In the genomic region with DNA sequence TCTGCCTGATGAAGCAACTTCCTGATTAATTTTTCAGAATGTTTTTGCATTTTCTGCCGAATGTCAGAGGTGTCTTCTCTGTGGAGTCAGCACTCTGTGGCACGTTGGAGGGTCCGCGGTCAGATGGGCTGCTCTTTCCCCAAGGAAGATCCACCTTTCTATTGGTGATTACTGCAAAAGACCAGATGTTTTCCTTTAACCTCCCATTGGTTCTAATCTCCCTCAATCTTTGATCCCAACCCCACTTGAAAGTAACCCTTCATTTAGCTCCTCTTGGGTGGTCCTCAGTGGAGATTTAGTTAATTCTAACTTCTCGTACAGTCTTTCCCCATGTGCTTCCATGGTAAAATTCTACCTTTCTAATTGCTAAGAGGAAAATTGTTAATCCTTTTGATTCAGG, we compare ENCODE assay signal across 22 cellular contexts.
A peak's percentile ranks its signal among the peaks of the same experiment; 100 is the strongest.
DNase-seq lines count a peak whose midpoint lies in the region; ATAC-seq and TF ChIP-seq lines count a peak whose summit lies in the region.
"Had no signal": no experiment of that assay in that cellular context is flagged by ENCODE, and none has a peak within 500 bp of the region (broad histone marks: within the 10 kb centered on the region; RNA-seq: fewer than 3 reads in every experiment).

No MANE protein-coding gene starts in this region.

- no peak overlapping the region for H3K27ac ChIP-seq in endodermal cell (ENCODE audit: low read depth, low read length)
- H3K27ac ChIP-seq in hepatocyte = peak overlapping the region; percentile 35
- H3K27ac ChIP-seq in vagina = peak overlapping the region; percentile 10
- H3K27ac ChIP-seq in WERI-Rb-1 = no peak overlapping the region
- H3K27ac ChIP-seq: A549; BLaER1 treated with 17β-estradiol and CSF1 and Interleukin-3, amounts not matched to agents 10 nM and 100 nM had no signal

- H3K4me3 ChIP-seq in endodermal cell (ENCODE audit: low read length) (no peak overlapping the region), hepatocyte (no peak overlapping the region), vagina (no peak overlapping the region), WERI-Rb-1 (ENCODE audit: low read depth, low read length) (no peak overlapping the region)
- H3K4me3 ChIP-seq: A549; BLaER1 treated with 17β-estradiol and CSF1 and Interleukin-3, amounts not matched to agents 10 nM and 100 nM; HAP-1 had no signal

- H3K27ac Mint-ChIP-seq in endodermal cell = peak overlapping the region; percentile 94
- H3K27ac Mint-ChIP-seq: CD4-positive, alpha-beta T cell; CD8-positive, alpha-beta memory T cell; HFFc6 had no signal

- no peaks in the 10 kb centered on the region for H3K36me3 ChIP-seq in endodermal cell (ENCODE audit: control insufficient read depth, insufficient read depth, low read length)
- no peaks in the 10 kb centered on the region for H3K36me3 ChIP-seq in hepatocyte (replicated peaks; ENCODE audit: insufficient read depth, low read depth)
- no peaks in the 10 kb centered on the region for H3K36me3 ChIP-seq in vagina
- no peaks in the 10 kb centered on the region for H3K36me3 ChIP-seq in WERI-Rb-1
- H3K36me3 ChIP-seq: BE2C; BLaER1 treated with 17β-estradiol and CSF1 and Interleukin-3, amounts not matched to agents 10 nM and 100 nM; HAP-1 had no signal

- TF ChIP-seq POLR2A in vagina (IDR thresholded peaks at IDR 0.05) = no peak

- 83 to 88% methylated on average over 4 to 5 of the region's 5 CpGs for WGBS in endodermal cell (ENCODE audit: insufficient coverage in 1 of 2, insufficient read length in 1 of 2), 2 experiments
- WGBS in hepatocyte (ENCODE audit: low lambda C conversion rate, missing lambda C conversion rate) = 56% methylated on average over 5 of the region's 5 CpGs

- H3K27me3 ChIP-seq in endodermal cell (ENCODE audit: control insufficient read depth, insufficient read depth, low read length, poor library complexity, severe bottlenecking) (no peaks in the 10 kb centered on the region), hepatocyte (no peaks in the 10 kb centered on the region), vagina (no peaks in the 10 kb centered on the region), WERI-Rb-1 (ENCODE audit: insufficient read depth, low read depth, severe bottlenecking) (peaks cover 44% of the 10 kb centered on the region)
- H3K27me3 ChIP-seq: BLaER1 treated with 17β-estradiol and CSF1 and Interleukin-3, amounts not matched to agents 10 nM and 100 nM had no signal

- H3K4me1 Mint-ChIP-seq in endodermal cell = peaks cover 21% of the 10 kb centered on the region
- H3K4me1 Mint-ChIP-seq: CD14-positive monocyte; CD8-positive, alpha-beta memory T cell had no signal

- ATAC-seq in HG03354 (IDR thresholded peaks at IDR 0.05; ENCODE audit: poor library complexity, severe bottlenecking, unreplicated experiment) = no peak
- ATAC-seq: A549 had no signal

- H3K9me3 ChIP-seq in endodermal cell (ENCODE audit: control insufficient read depth, low read length) (no peaks in the 10 kb centered on the region), hepatocyte (ENCODE audit: low read depth) (no peaks in the 10 kb centered on the region), vagina (no peaks in the 10 kb centered on the region), WERI-Rb-1 (ENCODE audit: severe bottlenecking) (no peaks in the 10 kb centered on the region)
- H3K9me3 ChIP-seq: A549; BE2C; BLaER1 treated with 17β-estradiol and CSF1 and Interleukin-3, amounts not matched to agents 10 nM and 100 nM; HAP-1 had no signal

- H3K4me1 ChIP-seq in endodermal cell (ENCODE audit: control insufficient read depth, insufficient read depth, low read length) (peaks cover 3% of the 10 kb centered on the region), hepatocyte (ENCODE audit: insufficient read depth) (peaks cover 4% of the 10 kb centered on the region), vagina (no peaks in the 10 kb centered on the region)
- H3K4me1 ChIP-seq: A549; BE2C; BLaER1 treated with 17β-estradiol and CSF1 and Interleukin-3, amounts not matched to agents 10 nM and 100 nM; HAP-1 had no signal

- H3K27me3 Mint-ChIP-seq in endodermal cell (ENCODE audit: insufficient read depth) = peaks cover 2% of the 10 kb centered on the region
- H3K27me3 Mint-ChIP-seq: CD4-positive, alpha-beta T cell had no signal

- intact Hi-C loops in vagina (cut with DNase I) = no loop called here

- peaks cover 3% of the 10 kb centered on the region for H3K36me3 Mint-ChIP-seq in endodermal cell (ENCODE audit: low read depth)
- H3K36me3 Mint-ChIP-seq: CD14-positive monocyte had no signal

- H3K79me2 ChIP-seq in hepatocyte = no peaks in the 10 kb centered on the region

- TF ChIP-seq CTCF in endodermal cell (conservative IDR thresholded peaks at IDR 0.05) = no peak
- no peak for TF ChIP-seq CTCF in hepatocyte (IDR thresholded peaks at IDR 0.05; ENCODE audit: poor library complexity)
- no peak for TF ChIP-seq CTCF in vagina (IDR thresholded peaks at IDR 0.05)
- no peak for TF ChIP-seq CTCF in WERI-Rb-1 (IDR thresholded peaks at IDR 0.05; ENCODE audit: low read depth, low read length)

- no peaks in the 10 kb centered on the region for H3K9me2 ChIP-seq in hepatocyte (replicated peaks; ENCODE audit: insufficient read depth)

- H3K9ac ChIP-seq in endodermal cell (ENCODE audit: extremely low read depth, low read length, poor library complexity, severe bottlenecking) = no peak overlapping the region
- H3K9ac ChIP-seq: BLaER1 treated with 17β-estradiol and CSF1 and Interleukin-3, amounts not matched to agents 10 nM and 100 nM had no signal

- H2AFZ ChIP-seq in hepatocyte = no peak overlapping the region

- peaks cover 3% of the 10 kb centered on the region for H3K9me3 Mint-ChIP-seq in endodermal cell
- H3K9me3 Mint-ChIP-seq: CD4-positive, alpha-beta T cell; HFFc6 had no signal

- no peak overlapping the region for H3K4me3 Mint-ChIP-seq in endodermal cell
- H3K4me3 Mint-ChIP-seq: CD14-positive monocyte; CD4-positive, alpha-beta T cell; CD8-positive, alpha-beta memory T cell; HFFc6 had no signal

- peak; percentile 86 to 90 for DNase-seq in NCI-H524 (lab: John Stamatoyannopoulos, UW)
- DNase-seq in endodermal cell = no peak
- no peak for DNase-seq in hepatocyte (ENCODE audit: low spot score)
- no peak for DNase-seq in vagina (ENCODE audit: extremely low spot score in 2 of 2)
- no peak for DNase-seq in NCI-H1436 (lab: John Stamatoyannopoulos, UW)
- DNase-seq in WERI-Rb-1 = no peak
- DNase-seq: 8988T; ACHN; AML-193; BE2C; Calu3; CD4-positive, alpha-beta T cell; CD8-positive, alpha-beta memory T cell; DMS53; GF-D8; GOT3; HFFc6 had no signal

- H3K4me2 ChIP-seq in hepatocyte = no peak overlapping the region
- H3K4me2 ChIP-seq: A549; BLaER1 treated with 17β-estradiol and CSF1 and Interleukin-3, amounts not matched to agents 10 nM and 100 nM had no signal

- no peaks in the 10 kb centered on the region for H4K20me1 ChIP-seq in hepatocyte (ENCODE audit: insufficient read depth, poor library complexity, severe bottlenecking)
- H4K20me1 ChIP-seq: BLaER1 treated with 17β-estradiol and CSF1 and Interleukin-3, amounts not matched to agents 10 nM and 100 nM had no signal

Comparison
In these comparisons a context has a peak if more than half of its experiments do, and no peak if none do; other contexts are left out.
1. DNase-seq: peak in NCI-H524 (2 of 2); none in endodermal cell (single experiment), hepatocyte (single experiment), vagina (0 of 2), NCI-H1436 (single experiment) and WERI-Rb-1 (single experiment).
2. H3K27ac ChIP-seq: peak in hepatocyte (single experiment) and vagina (single experiment); none in endodermal cell (single experiment) and WERI-Rb-1 (single experiment).